In genomic region chr11:2848497-2848896, GRCh38 we compare ENCODE assay signal across 31 cellular contexts.
"Had no signal": no experiment of that assay in that cellular context is flagged by ENCODE, and none has a peak within 500 bp of the region (broad histone marks: within the 10 kb centered on the region; RNA-seq: fewer than 3 reads in every experiment).

No MANE protein-coding gene starts in this region.

- H3K4me1 ChIP-seq: left ventricle myocardium inferior, pancreas, prostate gland, stomach, testis, transverse colon, upper lobe of right lung had no signal

- H3K27me3 ChIP-seq: pancreas, stomach, testis, thyroid gland, transverse colon, upper lobe of right lung had no signal

- DNase-seq: hypothalamus; immature natural killer cell; kidney; left ventricle myocardium inferior; mesendoderm; naive B cell; natural killer cell; nephron progenitor cell; nucleus accumbens; pancreas; posterior cingulate gyrus; retina; right cardiac atrium; stimulated activated CD4-positive, alpha-beta T cell treated with anti-CD3 and anti-CD28 coated beads, Interleukin-12 subunit alpha, Interleukin-12 subunit beta, amount 100 ng/mL, for 4 hours; stimulated activated CD4-positive, alpha-beta T cell treated with anti-CD3 and anti-CD28 coated beads, Interleukin-15, amount 100 ng/mL, for 24 hours; stimulated activated CD4-positive, alpha-beta T cell treated with anti-CD3 and anti-CD28 coated beads, Interleukin-2, amount 100 ng/mL, for 24 hours; stimulated activated CD4-positive, alpha-beta T cell treated with anti-CD3 and anti-CD28 coated beads, Interleukin-4, amount 100 ng/mL, for 1 hour; stimulated activated naive B cell treated with anti-CD40 and anti-IgM and Interleukin-4, amounts not matched to agents 10 μg/mL and 1 μg/mL and 100 μg/mL, for 72 hours; stimulated activated naive CD8-positive, alpha-beta T cell treated with anti-CD3 and anti-CD28 coated beads, Interleukin-15, Interleukin-2, amounts not matched to agents 100 U/mL and 50 U/mL, for 24 hours; stomach; testis; thyroid gland; transverse colon; upper lobe of right lung had no signal

- FAIRE-seq: islet of Langerhans, kidney, pancreas, urothelium cell line had no signal

- ATAC-seq: natural killer cell; pancreas; right cardiac atrium; sciatic nerve; stimulated activated naive B cell treated with anti-CD40 and anti-IgM and Interleukin-4, amounts not matched to agents 10 μg/mL and 1 μg/mL and 100 μg/mL, for 72 hours; stimulated activated naive CD8-positive, alpha-beta T cell treated with anti-CD3 and anti-CD28 coated beads, Interleukin-15, Interleukin-2, amounts not matched to agents 100 U/mL and 50 U/mL, for 24 hours; upper lobe of right lung had no signal

- H3K36me3 ChIP-seq: left ventricle myocardium inferior, pancreas, prostate gland, thyroid gland, transverse colon, upper lobe of right lung had no signal

- H3K4me3 ChIP-seq: left ventricle myocardium inferior, lung, pancreas, prostate gland, skin epidermis, stomach, testis, thyroid gland, transverse colon, upper lobe of right lung had no signal

- H3K27ac Mint-ChIP-seq: mesothelial cell of epicardium; naive B cell; natural killer cell; nephron progenitor cell; stimulated activated naive B cell treated with anti-CD40 and anti-IgM and Interleukin-4, amounts not matched to agents 10 μg/mL and 1 μg/mL and 100 μg/mL, for 72 hours had no signal

- H3K4me1 Mint-ChIP-seq: immature natural killer cell; natural killer cell; stimulated activated naive B cell treated with anti-CD40 and anti-IgM and Interleukin-4, amounts not matched to agents 10 μg/mL and 1 μg/mL and 100 μg/mL, for 72 hours had no signal

- H3K4me3 Mint-ChIP-seq: immature natural killer cell; mesothelial cell of epicardium; natural killer cell; nephron progenitor cell; stimulated activated naive B cell treated with anti-CD40 and anti-IgM and Interleukin-4, amounts not matched to agents 10 μg/mL and 1 μg/mL and 100 μg/mL, for 72 hours had no signal

- H3K27me3 Mint-ChIP-seq: naive B cell; stimulated activated naive B cell treated with anti-CD40 and anti-IgM and Interleukin-4, amounts not matched to agents 10 μg/mL and 1 μg/mL and 100 μg/mL, for 72 hours had no signal

- H3K9me3 ChIP-seq: left ventricle myocardium inferior, pancreas, prostate gland, stomach, testis, thyroid gland, transverse colon, upper lobe of right lung had no signal

- H3K27ac ChIP-seq: left ventricle myocardium inferior, pancreas, prostate gland, skin epidermis, stomach, testis, thyroid gland, transverse colon, upper lobe of right lung had no signal

- H3K36me3 Mint-ChIP-seq: immature natural killer cell; mesothelial cell of epicardium; naive B cell; natural killer cell; stimulated activated naive B cell treated with anti-CD40 and anti-IgM and Interleukin-4, amounts not matched to agents 10 μg/mL and 1 μg/mL and 100 μg/mL, for 72 hours had no signal

- H3K9me3 Mint-ChIP-seq: immature natural killer cell; mesothelial cell of epicardium; naive B cell; natural killer cell; nephron progenitor cell; stimulated activated naive B cell treated with anti-CD40 and anti-IgM and Interleukin-4, amounts not matched to agents 10 μg/mL and 1 μg/mL and 100 μg/mL, for 72 hours had no signal
